23 cellular contexts compared by ENCODE assay signal in the genomic region with DNA sequence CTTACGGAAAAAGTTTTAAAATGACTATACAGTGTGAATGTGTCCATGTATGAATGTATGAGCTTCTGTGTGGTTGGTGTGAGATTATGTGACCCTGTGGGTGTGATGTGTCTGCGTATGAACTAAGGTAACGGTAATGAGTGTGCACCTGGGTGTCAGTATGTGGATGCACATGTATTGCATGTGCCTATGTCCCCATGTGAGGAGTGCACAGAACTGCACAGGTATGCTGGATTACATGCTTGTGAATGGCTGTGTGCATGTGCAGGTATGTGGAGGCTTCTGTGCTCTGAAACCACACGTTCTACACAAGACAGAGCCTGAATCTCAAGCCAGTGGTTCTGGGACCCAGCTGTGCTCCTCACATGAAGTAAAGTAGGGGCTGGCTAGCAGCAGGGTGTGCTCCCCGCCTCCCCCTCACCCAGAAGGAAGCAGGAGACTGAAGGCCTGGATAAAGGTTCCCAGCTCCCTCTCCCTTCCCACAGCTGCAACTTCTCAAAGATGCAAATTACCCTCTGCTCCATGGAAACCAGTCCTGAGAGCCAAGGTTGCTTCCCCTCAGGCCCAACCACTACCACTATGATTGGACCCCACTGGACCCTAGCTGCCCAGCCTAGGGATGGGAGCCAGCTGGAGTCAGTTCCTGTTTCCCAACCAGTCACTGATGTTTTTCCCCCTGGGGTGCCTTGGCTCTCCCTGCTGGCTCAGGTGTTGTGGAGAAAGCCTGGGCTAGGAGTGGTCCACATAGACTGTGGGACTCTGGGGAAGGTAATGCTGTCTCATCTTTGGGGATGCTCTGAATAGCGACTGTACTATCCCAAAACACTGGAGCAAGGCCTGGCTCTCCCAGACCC. TPM values are rescaled to one million over a fixed set of nuclear protein-coding genes. Genes with fewer than 3 reads are reported as not detected.
A peak's percentile ranks its signal among the peaks of the same experiment; 100 is the strongest.
DNase-seq lines count a peak whose midpoint lies in the region; FAIRE-seq and TF ChIP-seq lines count a peak whose summit lies in the region.
"Had no signal": no experiment of that assay in that cellular context is flagged by ENCODE, and none has a peak within 500 bp of the region (broad histone marks: within the 10 kb centered on the region; RNA-seq: fewer than 3 reads in every experiment).

No MANE protein-coding gene starts in this region.

- FAIRE-seq in GM12891 (lab: Jason Lieb, UNC): no peak
- FAIRE-seq: D721Med, G401.6, H54, islet of Langerhans had no signal

- no peak overlapping the region for H3K4me3 Mint-ChIP-seq in nephron
- H3K4me3 Mint-ChIP-seq: natural killer cell had no signal

- DNase-seq in GM12891 (ENCODE audit: insufficient read length, low spot score) (no peak), NCI-H526 treated with DMSO at 0.1 percent for 48 hours (lab: John Stamatoyannopoulos, UW) (peak; percentile 36), choroid plexus epithelial cell (ENCODE audit: low read depth) (peak; percentile 18), DMS153 (lab: John Stamatoyannopoulos, UW) (no peak), NCI-H187 treated with DMSO at 0.1 percent for 48 hours (lab: John Stamatoyannopoulos, UW) (no peak), NCI-H2107 (lab: John Stamatoyannopoulos, UW) (no peak)
- DNase-seq: activated CD4-positive, alpha-beta T cell treated with anti-CD3 and anti-CD28 coated beads, Interleukin-2, amount 50 U/mL, for 4 hours; activated naive CD4-positive, alpha-beta T cell; BE2C; colonic mucosa; mesendoderm; natural killer cell; NCI-H345; stimulated activated CD4-positive, alpha-beta T cell treated with anti-CD3 and anti-CD28 coated beads, Interleukin-1b, Interleukin-23, amount 100 ng/mL, for 48 hours; stimulated activated naive CD4-positive, alpha-beta T cell treated with Interleukin-2 at 50 U/mL for 16 hours; SW 1271 had no signal

- no peak for TF ChIP-seq CTCF in choroid plexus epithelial cell (conservative IDR thresholded peaks at IDR 0.05; ENCODE audit: low read depth, low read length)
- no peak for TF ChIP-seq CTCF in nephron (IDR thresholded peaks at IDR 0.05; ENCODE audit: unreplicated experiment in 3 of 3)

- no peak for TF ChIP-seq POLR2A in GM12891 (IDR thresholded peaks at IDR 0.05; ENCODE audit: low read depth, low read length)

- peak overlapping the region; percentile 80 to 93 (median 87) for H3K27ac Mint-ChIP-seq in nephron

- no peaks in the 10 kb centered on the region for H3K36me3 Mint-ChIP-seq in nephron (ENCODE audit: low read depth)
- H3K36me3 Mint-ChIP-seq: natural killer cell had no signal

- no peaks in the 10 kb centered on the region for H3K27me3 Mint-ChIP-seq in nephron (ENCODE audit: low read depth)

- H3K4me3 ChIP-seq in choroid plexus epithelial cell (ENCODE audit: low read depth, low read length): no peak overlapping the region
- H3K4me3 ChIP-seq: ascending aorta, colonic mucosa, tibial nerve had no signal

- H3K4me1 Mint-ChIP-seq in nephron: peaks cover 30% of the 10 kb centered on the region

- no peaks in the 10 kb centered on the region for H3K9me3 Mint-ChIP-seq in nephron
- H3K9me3 Mint-ChIP-seq: natural killer cell had no signal

TF ChIP-seq in GM12891, 5 proteins besides CTCF, POLR2A, EP300 and RAD21:
- TF ChIP-seq SPI1 (IDR thresholded peaks at IDR 0.05; ENCODE audit: low read depth, low read length) (0 out of 2 replicates have a peak, but pooled peaks have one; percentile 10), PAX5 (IDR thresholded peaks at IDR 0.05; ENCODE audit: insufficient read depth, low read length, severe bottlenecking) (no peak)

RNA-seq across cellular contexts. Expression of a gene that starts 24.8 kb away (rescaled TPM):
- not detected for polyA plus RNA-seq in GM12891 (2012; ENCODE audit: low read depth, missing spikeins)

Comparison
In these comparisons a context has a peak if more than half of its experiments do, and no peak if none do; other contexts are left out.
1. DNase-seq: peak in NCI-H526 treated with DMSO at 0.1 percent for 48 hours (single experiment) and choroid plexus epithelial cell (single experiment); none in GM12891 (single experiment), DMS153 (single experiment), NCI-H187 treated with DMSO at 0.1 percent for 48 hours (single experiment) and NCI-H2107 (single experiment).